ENCODE assay signal across 1 cellular context in genomic region chr4:107826427-107826980, GRCh38.
A peak's percentile ranks its signal among the peaks of the same experiment; 100 is the strongest.
TF ChIP-seq lines count a peak whose summit lies in the region.

No MANE protein-coding gene starts in this region.

TF ChIP-seq in HepG2, 621 proteins besides CTCF, POLR2A, EP300 and RAD21 (continued from another document):
- no peak for TF ChIP-seq ZNF629 (CRISPR knock-in tag; conservative IDR thresholded peaks at IDR 0.05)
- TF ChIP-seq PHB2 (IDR thresholded peaks at IDR 0.05; ENCODE audit: partially characterized antibody), result no peak
- no peak for TF ChIP-seq PPARG (CRISPR knock-in tag; conservative IDR thresholded peaks at IDR 0.05)
- TF ChIP-seq HNF1A (IDR thresholded peaks at IDR 0.05; ENCODE audit: low read depth), result peak; percentile 62; the same call in 1 of the 2 replicates
- TF ChIP-seq HNF1A (CRISPR knock-in tag; IDR thresholded peaks at IDR 0.05; ENCODE audit: borderline replicate concordance), result 0 out of 2 replicates have a peak, but pooled peaks have one; percentile 61
- TF ChIP-seq SPEN (CRISPR knock-in tag; IDR thresholded peaks at IDR 0.05; ENCODE audit: low read depth), result no peak
- TF ChIP-seq NFIB (CRISPR knock-in tag; IDR thresholded peaks at IDR 0.05; ENCODE audit: borderline replicate concordance), result no peak
- 0 out of 2 replicates have a peak, but pooled peaks have one; percentile 13 for TF ChIP-seq ARID5B (CRISPR knock-in tag; IDR thresholded peaks at IDR 0.05)
TF ChIP-seq in HepG2: peak in this region for 5.
